2 cellular contexts compared by ENCODE assay signal in the genomic region with DNA sequence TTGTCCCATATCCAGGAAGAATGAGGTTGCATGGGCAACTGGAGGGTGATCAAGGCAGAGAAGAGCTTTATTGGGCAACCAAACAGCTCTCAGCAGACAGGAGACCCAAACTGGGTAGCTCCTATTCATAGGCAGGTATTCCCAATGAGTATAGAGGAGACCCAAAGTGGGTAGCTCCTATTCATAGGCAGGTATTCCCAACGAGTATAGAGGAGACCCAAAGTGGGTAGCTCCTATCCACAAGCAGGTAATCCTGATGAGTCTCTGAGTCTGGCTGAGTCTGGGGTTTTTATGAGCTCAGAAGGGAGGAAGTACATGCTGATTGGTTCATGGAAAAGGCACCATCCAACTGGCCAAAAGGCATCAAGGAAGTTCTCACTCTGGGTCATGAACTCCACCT.
A peak's percentile ranks its signal among the peaks of the same experiment; 100 is the strongest.
TF ChIP-seq lines count a peak whose summit lies in the region.

No MANE protein-coding gene starts in this region.

TF ChIP-seq in GM23338, 12 proteins besides CTCF, POLR2A, EP300 and RAD21 (continued from another document):
- no peak for TF ChIP-seq REST (IDR thresholded peaks at IDR 0.05; ENCODE audit: unreplicated experiment)

TF ChIP-seq in K562, 482 proteins besides CTCF, POLR2A, EP300 and RAD21 (continued from another document):
- no peak for TF ChIP-seq MITF (IDR thresholded peaks at IDR 0.05)
- TF ChIP-seq ZBTB8A (IDR thresholded peaks at IDR 0.05; ENCODE audit: partially characterized antibody) = no peak
- peak; percentile 79; the same call in 1 of the 2 replicates for TF ChIP-seq ZNF445 (CRISPR knock-in tag; IDR thresholded peaks at IDR 0.05; ENCODE audit: low read depth)
- TF ChIP-seq ZNF57 (CRISPR knock-in tag; IDR thresholded peaks at IDR 0.05) = no peak
- no peak for TF ChIP-seq MAZ (CRISPR knock-in tag; conservative IDR thresholded peaks at IDR 0.05 in 1 of 2, IDR thresholded peaks at IDR 0.05 in 1 of 2)
- no peak for TF ChIP-seq JUN (IDR thresholded peaks at IDR 0.05; ENCODE audit: borderline replicate concordance, low read depth, low read length)
- no peak for TF ChIP-seq JUN (CRISPR knock-in tag; IDR thresholded peaks at IDR 0.05; ENCODE audit: borderline replicate concordance)
- TF ChIP-seq, protein P1, sequence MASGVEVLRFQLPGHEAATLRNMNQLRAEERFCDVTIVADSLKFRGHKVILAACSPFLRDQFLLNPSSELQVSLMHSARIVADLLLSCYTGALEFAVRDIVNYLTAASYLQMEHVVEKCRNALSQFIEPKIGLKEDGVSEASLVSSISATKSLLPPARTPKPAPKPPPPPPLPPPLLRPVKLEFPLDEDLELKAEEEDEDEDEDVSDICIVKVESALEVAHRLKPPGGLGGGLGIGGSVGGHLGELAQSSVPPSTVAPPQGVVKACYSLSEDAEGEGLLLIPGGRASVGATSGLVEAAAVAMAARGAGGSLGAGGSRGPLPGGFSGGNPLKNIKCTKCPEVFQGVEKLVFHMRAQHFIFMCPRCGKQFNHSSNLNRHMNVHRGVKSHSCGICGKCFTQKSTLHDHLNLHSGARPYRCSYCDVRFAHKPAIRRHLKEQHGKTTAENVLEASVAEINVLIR (CRISPR knock-in tag; IDR thresholded peaks at IDR 0.05) = no peak
- TF ChIP-seq CREBBP (IDR thresholded peaks at IDR 0.05; ENCODE audit: low read depth, low read length) = no peak
- peak; percentile 97 for TF ChIP-seq CBX5 (IDR thresholded peaks at IDR 0.05; ENCODE audit: borderline replicate concordance, low read depth)
- no peak for TF ChIP-seq ARID2 (IDR thresholded peaks at IDR 0.05)
- TF ChIP-seq SRF (CRISPR knock-in tag; IDR thresholded peaks at IDR 0.05) = no peak
- no peak for TF ChIP-seq REST (CRISPR knock-in tag; IDR thresholded peaks at IDR 0.05; ENCODE audit: low read depth)
- TF ChIP-seq CCAR2 (IDR thresholded peaks at IDR 0.05; ENCODE audit: low read depth, low read length) = no peak
TF ChIP-seq in K562: peak in this region for 10.
